Comparison of ENCODE assay signal across 9 cellular contexts in the genomic region with DNA sequence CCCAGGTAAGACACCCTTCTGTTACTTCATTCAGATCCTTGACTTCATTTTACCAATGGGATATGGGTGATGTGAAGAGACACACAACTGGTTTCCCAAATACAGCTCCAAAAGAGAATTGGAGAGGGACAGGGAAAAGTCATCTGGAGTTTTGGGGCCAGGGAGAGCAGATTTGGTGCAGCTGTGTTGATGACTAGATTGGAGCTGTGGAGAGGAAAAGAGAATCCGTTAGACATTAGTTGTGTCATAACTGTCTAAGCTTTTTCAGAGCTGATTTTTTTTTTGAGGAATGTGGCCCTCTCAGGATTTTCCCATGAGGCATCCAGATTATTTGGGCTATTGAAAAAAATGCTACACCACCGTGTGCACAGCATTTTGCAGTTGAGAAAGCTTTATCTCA.
"Had no signal": no experiment of that assay in that cellular context is flagged by ENCODE, and none has a peak within 500 bp of the region (broad histone marks: within the 10 kb centered on the region; RNA-seq: fewer than 3 reads in every experiment).

No MANE protein-coding gene starts in this region.

- H3K27ac ChIP-seq: GM23248, KMS-11 had no signal

- H3K4me1 Mint-ChIP-seq: IgD-negative memory B cell had no signal

- H3K36me3 ChIP-seq: HAP-1 had no signal

- H3K9ac ChIP-seq: GM23248, KMS-11 had no signal

- ATAC-seq: HCT116 had no signal

- H3K4me1 ChIP-seq: HAP-1 had no signal

- H3K4me3 ChIP-seq: GM23248, HAP-1 had no signal

- H3K4me3 Mint-ChIP-seq: IgD-negative memory B cell had no signal

- H3K4me2 ChIP-seq: KMS-11 had no signal

- H3K27ac Mint-ChIP-seq: IgD-negative memory B cell had no signal

- H2AFZ ChIP-seq: GM23248 had no signal

- DNase-seq: GM23248, GOT3, H7, Karpas-422, KBM-7 had no signal
